ENCODE assay signal across 13 cellular contexts in the genomic region with DNA sequence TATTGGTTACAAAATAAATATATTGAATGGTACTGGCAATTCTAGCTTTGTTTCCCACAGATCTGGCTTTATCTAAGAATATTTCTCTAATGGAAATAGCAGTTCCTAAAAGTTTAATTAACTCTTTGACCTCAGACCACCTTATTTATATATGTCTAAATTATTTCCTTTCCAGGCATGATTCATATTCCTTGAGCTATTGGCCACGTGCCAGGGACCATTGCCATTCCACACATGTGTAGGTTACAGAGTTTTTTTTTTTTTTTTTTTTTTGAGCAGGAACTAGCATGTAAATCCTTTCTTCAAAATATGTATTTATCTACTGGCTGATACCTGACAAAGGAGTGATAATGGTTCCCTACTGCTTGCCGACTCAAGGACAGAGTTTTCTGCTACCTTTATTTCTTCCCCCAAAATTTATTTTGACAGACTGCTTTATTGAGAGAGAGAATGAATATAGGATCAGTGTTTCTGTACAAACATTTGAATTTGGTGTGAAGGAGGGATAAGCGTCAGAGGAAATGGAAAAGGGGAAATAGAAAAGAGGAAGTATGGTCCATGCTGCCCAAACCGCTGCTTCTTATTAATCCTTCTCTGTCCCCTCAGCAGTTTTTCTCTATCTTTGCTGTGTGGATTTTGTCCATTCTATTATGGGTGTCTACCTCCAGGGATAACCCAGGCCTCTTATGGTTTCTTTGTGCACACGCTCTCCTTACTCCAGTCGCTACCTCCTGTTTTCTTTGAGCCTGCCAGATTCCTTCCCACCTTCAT. TPM values are rescaled to one million over a fixed set of nuclear protein-coding genes. Genes with fewer than 3 reads are reported as not detected.
DNase-seq lines count a peak whose midpoint lies in the region; ATAC-seq and TF ChIP-seq lines count a peak whose summit lies in the region.
"Had no signal": no experiment of that assay in that cellular context is flagged by ENCODE, and none has a peak within 500 bp of the region (broad histone marks: within the 10 kb centered on the region; RNA-seq: fewer than 3 reads in every experiment).

No MANE protein-coding gene starts in this region.

- intact Hi-C loops in stomach (cut with DNase I; ENCODE audit: low total_unique reads): no loop called here

- H3K4me3 ChIP-seq in gastroesophageal sphincter: no peak overlapping the region
- no peak overlapping the region for H3K4me3 ChIP-seq in stomach
- H3K4me3 ChIP-seq: ascending aorta, thoracic aorta had no signal

- H3K4me1 ChIP-seq in gastroesophageal sphincter (peaks cover 0 to 28% (median 3%) of the 10 kb centered on the region in 3 donors), stomach (peaks cover 0 to 14% (median 0%) of the 10 kb centered on the region in 4 donors)
- H3K4me1 ChIP-seq: foreskin keratinocyte had no signal

- DNase-seq in DMS53 (lab: John Stamatoyannopoulos, UW) (peak; percentile 52), DMS53 treated with DMSO at 0.1 percent for 48 hours (lab: John Stamatoyannopoulos, UW; ENCODE audit: unreplicated experiment) (no peak), SKM-1 (lab: John Stamatoyannopoulos, UW; ENCODE audit: unreplicated experiment) (peak; percentile 52), stomach (peak; percentile 27), T-helper 2 cell (no peak), GM19240 (ENCODE audit: insufficient read length, low spot score) (no peak), middle frontal gyrus (ENCODE audit: extremely low spot score, low spot score) (no peak)

- no peak for TF ChIP-seq EP300 in gastroesophageal sphincter (IDR thresholded peaks at IDR 0.05)
- TF ChIP-seq EP300 in stomach (IDR thresholded peaks at IDR 0.05): no peak

- H3K27ac ChIP-seq in gastroesophageal sphincter (no peak overlapping the region), stomach (no peak overlapping the region)
- H3K27ac ChIP-seq: 22Rv1, foreskin keratinocyte, KMS-11, thoracic aorta had no signal

- no peaks in the 10 kb centered on the region for H3K36me3 ChIP-seq in gastroesophageal sphincter
- H3K36me3 ChIP-seq in stomach: no peaks in the 10 kb centered on the region
- H3K36me3 ChIP-seq: ascending aorta, thoracic aorta had no signal

- H3K27me3 ChIP-seq in gastroesophageal sphincter: no peaks in the 10 kb centered on the region
- H3K27me3 ChIP-seq in stomach: no peaks in the 10 kb centered on the region
- H3K27me3 ChIP-seq: ascending aorta, foreskin keratinocyte had no signal

- TF ChIP-seq CTCF in gastroesophageal sphincter (IDR thresholded peaks at IDR 0.05): no peak
- no peak for TF ChIP-seq CTCF in stomach (IDR thresholded peaks at IDR 0.05)

- no peak for TF ChIP-seq POLR2A in gastroesophageal sphincter (IDR thresholded peaks at IDR 0.05)
- TF ChIP-seq POLR2A in stomach (IDR thresholded peaks at IDR 0.05): no peak

- H3K9me3 ChIP-seq in gastroesophageal sphincter (no peaks in the 10 kb centered on the region), stomach (no peaks in the 10 kb centered on the region)
- H3K9me3 ChIP-seq: ascending aorta, thoracic aorta had no signal

- ATAC-seq in gastroesophageal sphincter: peak; percentile 31
- ATAC-seq: foreskin keratinocyte had no signal

- WGBS in gastroesophageal sphincter (ENCODE audit: low coverage in 1 of 2), 2 donors: 66 to 70% methylated on average over 5 to 6 of the region's 6 CpGs
- 45 to 54% (median 48%) methylated on average over 6 of the region's 6 CpGs for whole genome bisulfite sequencing in stomach, 5 donors

RNA-seq across cellular contexts. Expression of a gene that starts 36.4 kb away (rescaled TPM):
- total RNA-seq in gastroesophageal sphincter (100 to 1,000 TPM; 104 to 194 (median 139) TPM), stomach (10 to 100 TPM in 4 of 5 donors, 1 to 10 TPM in 1; 4.6 to 50.9 (median 44.6) TPM)
- 1 to 10 TPM in 1 of 3 donors, under 1 TPM in 2; 0.19 to 2.2 (median 0.31) TPM for polyA plus RNA-seq in stomach
- total RNA-seq: foreskin keratinocyte had no signal
- polyA plus RNA-seq: foreskin keratinocyte had no signal

Comparison
In these comparisons a context has a peak if more than half of its experiments do, and no peak if none do; other contexts are left out.
1. DNase-seq: peak in DMS53 (single experiment), SKM-1 (single experiment) and stomach (single experiment); none in DMS53 treated with DMSO at 0.1 percent for 48 hours (single experiment), T-helper 2 cell (0 of 5), GM19240 (single experiment) and middle frontal gyrus (single experiment).